In the genomic region with DNA sequence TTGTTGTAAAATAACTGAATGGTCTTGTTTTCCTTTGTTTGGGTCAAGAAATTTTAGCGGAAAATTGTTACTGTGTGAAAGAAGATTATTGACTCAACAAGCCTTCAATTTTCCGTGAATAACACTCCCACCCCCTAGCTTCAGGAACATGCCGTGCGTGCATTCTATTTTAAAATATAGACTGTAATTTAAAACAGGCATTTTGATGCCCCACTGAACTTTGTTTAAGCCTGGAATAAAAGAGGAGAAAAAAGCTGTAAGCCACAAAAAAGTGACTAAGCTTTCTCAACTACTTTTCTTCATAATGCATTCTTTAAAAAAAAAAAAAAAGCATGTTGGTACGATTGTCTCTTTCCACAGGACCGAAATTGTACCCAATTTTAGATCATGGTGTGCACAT, we compare ENCODE assay signal across 21 cellular contexts.
DNase-seq lines count a peak whose midpoint lies in the region; ATAC-seq and TF ChIP-seq lines count a peak whose summit lies in the region.
"Had no signal": no experiment of that assay in that cellular context is flagged by ENCODE, and none has a peak within 500 bp of the region (broad histone marks: within the 10 kb centered on the region; RNA-seq: fewer than 3 reads in every experiment).

No MANE protein-coding gene starts in this region.

- peak; percentile 37 for DNase-seq in GM04503 (ENCODE audit: low read depth)
- DNase-seq in NCI-H2227 treated with DMSO at 0.1 percent for 48 hours (lab: John Stamatoyannopoulos, UW), result peak; percentile 71
- DNase-seq in gastrocnemius medialis, result no peak
- no peak for DNase-seq in activated T-cell treated with anti-CD3 and anti-CD28 coated beads for 4 hours
- DNase-seq: activated B cell treated with CpG ODN at 0.5 μM for 24 hours; activated CD8-positive, alpha-beta T cell treated with anti-CD3 and anti-CD28 coated beads, Interleukin-2, amount 10 ng/mL, durations not matched to agents 7 days and 5 days; activated naive CD8-positive, alpha-beta T cell treated with anti-CD3 and anti-CD28 coated beads for 36 hours; activated T-cell treated with anti-CD3 and anti-CD28 coated beads, Interleukin-2, amount 50 U/mL, for 72 hours; Caco-2; EL; esophagus squamous epithelium; islet precursor cell; NCI-H1105 treated with DMSO at 0.1 percent for 48 hours; stimulated activated CD4-positive, alpha-beta T cell treated with anti-CD3 and anti-CD28 coated beads, Interleukin-4, amount 100 ng/mL, for 1 hour had no signal

- in situ Hi-C loops in gastrocnemius medialis (cut with MboI; ENCODE audit: low sequenced_read_pairs in 4 of 4), result no loop called here

- no peak for TF ChIP-seq POLR2A in gastrocnemius medialis (IDR thresholded peaks at IDR 0.05)

- peak in 3 of 5 experiments; percentile 13 to 28 (median 13) for TF ChIP-seq CTCF in gastrocnemius medialis (IDR thresholded peaks at IDR 0.05 in 4 of 5, conservative IDR thresholded peaks at IDR 0.05 in 1 of 5)

- H3K36me3 ChIP-seq in endocrine pancreas (ENCODE audit: control insufficient read depth, insufficient read depth, low read length) (no peaks in the 10 kb centered on the region), gastrocnemius medialis (no peaks in the 10 kb centered on the region)
- H3K36me3 ChIP-seq: cardiac muscle cell, esophagus squamous epithelium had no signal

- no peaks in the 10 kb centered on the region for H3K27me3 ChIP-seq in endocrine pancreas (ENCODE audit: control insufficient read depth, insufficient read depth, low read length)
- no peaks in the 10 kb centered on the region for H3K27me3 ChIP-seq in gastrocnemius medialis
- H3K27me3 ChIP-seq: cardiac muscle cell, esophagus squamous epithelium, hepatocyte had no signal

- no peak for ATAC-seq in gastrocnemius medialis
- ATAC-seq in HG03354 (IDR thresholded peaks at IDR 0.05; ENCODE audit: poor library complexity, severe bottlenecking, unreplicated experiment), result no peak
- no peak for ATAC-seq in HG02623 (IDR thresholded peaks at IDR 0.05; ENCODE audit: unreplicated experiment)
- ATAC-seq: activated CD8-positive, alpha-beta T cell treated with anti-CD3 and anti-CD28 coated beads, Interleukin-2, amount 10 ng/mL, durations not matched to agents 7 days and 5 days had no signal

- intact Hi-C loops in gastrocnemius medialis (cut with DNase I; ENCODE audit: low total_unique reads), result loop anchor here (5.0 kb wide), 1 partner anchor 256 kb away; no protein-coding TSS in a partner anchor

- H3K9me3 ChIP-seq in endocrine pancreas (ENCODE audit: control insufficient read depth, low read length), result no peaks in the 10 kb centered on the region
- no peaks in the 10 kb centered on the region for H3K9me3 ChIP-seq in gastrocnemius medialis
- H3K9me3 ChIP-seq: Caco-2, esophagus squamous epithelium had no signal

- H3K27ac ChIP-seq in gastrocnemius medialis, result peak overlapping the region in 2 of 4 donors; percentile 24 to 58
- H3K27ac ChIP-seq: cardiac muscle cell, esophagus squamous epithelium, hepatocyte, KMS-11 had no signal

- H3K4me1 ChIP-seq in endocrine pancreas (ENCODE audit: control insufficient read depth, insufficient read depth, low read length) (peaks cover 34% of the 10 kb centered on the region), gastrocnemius medialis (peaks cover 67 to 81% of the 10 kb centered on the region in 2 donors)

- no peak overlapping the region for H3K9ac ChIP-seq in endocrine pancreas (ENCODE audit: control insufficient read depth, insufficient read depth, low read length)
- H3K9ac ChIP-seq: KMS-11 had no signal

- H3K4me3 ChIP-seq in endocrine pancreas (ENCODE audit: control insufficient read depth, insufficient read depth, low read length) (peak overlapping the region; percentile 11), gastrocnemius medialis (peak overlapping the region in 1 of 4 donors; percentile 3)
- H3K4me3 ChIP-seq: cardiac muscle cell, esophagus squamous epithelium, hepatocyte, skin epidermis had no signal

Comparison
In these comparisons a context has a peak if more than half of its experiments do, and no peak if none do; other contexts are left out.
1. DNase-seq: peak in GM04503 (single experiment) and NCI-H2227 treated with DMSO at 0.1 percent for 48 hours (single experiment); none in gastrocnemius medialis (0 of 2) and activated T-cell treated with anti-CD3 and anti-CD28 coated beads for 4 hours (single experiment).